20 cellular contexts compared by ENCODE assay signal in the genomic region with DNA sequence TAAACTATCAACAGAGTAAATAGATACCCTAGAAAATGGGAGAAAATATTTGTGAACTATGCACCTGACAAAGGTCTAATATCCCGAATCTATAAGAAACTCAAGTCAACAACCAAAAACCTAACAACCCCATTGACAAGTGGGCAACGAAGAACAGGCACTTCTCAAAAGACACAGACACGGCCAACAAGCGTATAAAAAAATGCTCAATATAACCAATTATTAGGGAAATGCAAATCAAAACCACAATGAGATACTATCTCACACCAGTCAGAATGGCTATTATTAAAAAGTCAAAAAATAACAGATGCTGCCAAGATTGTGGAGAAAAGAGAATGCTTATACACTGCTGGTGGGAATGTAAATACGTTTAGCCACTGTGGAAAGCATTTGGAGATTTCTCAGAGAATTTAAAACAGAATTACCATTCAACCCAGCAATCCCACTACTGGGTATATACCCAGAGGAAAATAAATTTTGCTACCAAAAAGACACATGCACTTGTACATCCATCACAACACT.
"Had no signal": no experiment of that assay in that cellular context is flagged by ENCODE, and none has a peak within 500 bp of the region (broad histone marks: within the 10 kb centered on the region; RNA-seq: fewer than 3 reads in every experiment).

No MANE protein-coding gene starts in this region.

- DNase-seq: cortex of kidney; dorsolateral prefrontal cortex; effector CD8-positive, alpha-beta T cell; gastrocnemius medialis; heart right ventricle; hypothalamus; kidney glomerular epithelial cell; naive thymus-derived CD8-positive, alpha-beta T cell; posterior cingulate gyrus; sigmoid colon; stimulated activated CD4-positive, alpha-beta T cell treated with anti-CD3 and anti-CD28 coated beads, Interleukin-2, amount 100 ng/mL, for 48 hours; stimulated activated naive CD4-positive, alpha-beta T cell treated with Interleukin-2 at 50 U/mL for 16 hours; thyroid gland had no signal

- H3K36me3 ChIP-seq: gastrocnemius medialis, heart right ventricle, neutrophil, right atrium auricular region, sigmoid colon, suprapubic skin, thyroid gland had no signal

- ATAC-seq: gastrocnemius medialis; heart right ventricle; naive thymus-derived CD8-positive, alpha-beta T cell had no signal

- H3K4me3 Mint-ChIP-seq: naive thymus-derived CD8-positive, alpha-beta T cell; type B pancreatic cell had no signal

- H3K27ac ChIP-seq: dorsolateral prefrontal cortex, gastrocnemius medialis, heart right ventricle, neutrophil, right atrium auricular region, suprapubic skin, thyroid gland had no signal

- H3K9me3 ChIP-seq: gastrocnemius medialis, neutrophil, right atrium auricular region, sigmoid colon, suprapubic skin, thyroid gland had no signal

- H3K27me3 Mint-ChIP-seq: type B pancreatic cell had no signal

- H3K27me3 ChIP-seq: gastrocnemius medialis, heart right ventricle, neutrophil, right atrium auricular region, sigmoid colon, suprapubic skin, thyroid gland had no signal

- H3K4me2 ChIP-seq: smooth muscle cell had no signal

- H3K36me3 Mint-ChIP-seq: naive thymus-derived CD8-positive, alpha-beta T cell; type B pancreatic cell had no signal

- H3K27ac Mint-ChIP-seq: naive thymus-derived CD8-positive, alpha-beta T cell; type B pancreatic cell had no signal

- H3K4me1 Mint-ChIP-seq: naive thymus-derived CD8-positive, alpha-beta T cell had no signal

- H3K9me3 Mint-ChIP-seq: naive thymus-derived CD8-positive, alpha-beta T cell had no signal

- FAIRE-seq: islet of Langerhans, urothelium cell line had no signal

- H3K4me3 ChIP-seq: dorsolateral prefrontal cortex, gastrocnemius medialis, heart right ventricle, right atrium auricular region, sigmoid colon, smooth muscle cell, suprapubic skin, thyroid gland had no signal
